8 cellular contexts compared by ENCODE assay signal in genomic region chr16:67014641-67015315, GRCh38. TPM values are rescaled to one million over a fixed set of nuclear protein-coding genes. Genes with fewer than 3 reads are reported as not detected.
DNase-seq lines count a peak whose midpoint lies in the region; ATAC-seq, FAIRE-seq and TF ChIP-seq lines count a peak whose summit lies in the region.

No MANE protein-coding gene starts in this region.

- FAIRE-seq in A549 (lab: Jason Lieb, UNC), result no peak

- 83% methylated on average over 6 of the region's 6 CpGs for WGBS in A549 (ENCODE audit: missing lambda C conversion rate)

- H3K27ac ChIP-seq in A549 (peak overlapping the region; percentile 70 to 89; a peak in 2 of 6 replicates), HUES48 (ENCODE audit: low read depth, low read length) (no peak overlapping the region)
- no peak overlapping the region for H3K27ac ChIP-seq in naive thymus-derived CD4-positive, alpha-beta T cell (ENCODE audit: low read depth, low read length)

- TF ChIP-seq POLR2A in A549 (IDR thresholded peaks at IDR 0.05; ENCODE audit: low read length), result no peak

- TF ChIP-seq EP300 in A549 (IDR thresholded peaks at IDR 0.05), result no peak

- BruUV-seq in MCF 10A (replicated peaks; lab: Mats Ljungman, UMichigan), result no TSS peak

- H3K9me3 ChIP-seq in A549, result no peaks in the 10 kb centered on the region
- H3K9me3 ChIP-seq in HUES48 (ENCODE audit: control insufficient read depth, insufficient read depth, low read length), result no peaks in the 10 kb centered on the region
- H3K9me3 ChIP-seq in naive thymus-derived CD4-positive, alpha-beta T cell (ENCODE audit: control insufficient read depth in 2 of 3, low read length in 3 of 3), result no peaks in the 10 kb centered on the region

- H3K4me3 ChIP-seq in A549 (peak overlapping the region; percentile 50; the same call in 2 of the 3 replicates), HUES48 (ENCODE audit: low read depth, low read length) (peak overlapping the region; percentile 61; the same call in 1 of the 2 replicates)
- peak overlapping the region; percentile 54 for H3K4me3 ChIP-seq in naive thymus-derived CD4-positive, alpha-beta T cell (ENCODE audit: low read length)

- CTCF ChIA-PET in A549 (lab: Yijun Ruan, JAX) (interaction anchor here (1.2 to 4.3 kb wide), 9 partner anchors 31 to 155 kb away, joined by 3 to 27 read pairs (median 8); partner anchors contain the start of genes CES3 and NOL3), MCF 10A (lab: Yijun Ruan, JAX) (interaction anchor here (0.7 to 0.8 kb wide), 2 partner anchors 34 to 86 kb away, joined by 3 read pairs; no protein-coding TSS in a partner anchor)
- CTCF ChIA-PET in naive thymus-derived CD4-positive, alpha-beta T cell (lab: Charles Lee), result interaction anchor here (0.6 to 1.2 kb wide), 3 partner anchors 140 to 1532 kb away, joined by 3 to 4 read pairs (median 4); no protein-coding TSS in a partner anchor

- no peaks in the 10 kb centered on the region for H3K4me1 Mint-ChIP-seq in MCF 10A (ENCODE audit: insufficient read depth, unreplicated experiment)
- peaks cover 0 to 62% (median 6%) of the 10 kb centered on the region in 7 donors for H3K4me1 Mint-ChIP-seq in naive thymus-derived CD4-positive, alpha-beta T cell

- POLR2A ChIA-PET in A549 (lab: Yijun Ruan, JAX), result no interaction called here
- POLR2A ChIA-PET in MCF 10A (lab: Yijun Ruan, JAX), result no interaction called here
- POLR2A ChIA-PET in naive thymus-derived CD4-positive, alpha-beta T cell (lab: Charles Lee), result interaction anchor here (0.9 to 3.3 kb wide), 4 partner anchors 13 to 93 kb away, joined by 3 to 22 read pairs (median 4); partner anchors contain the start of gene CBFB

- ATAC-seq in A549, result no peak
- ATAC-seq in naive thymus-derived CD4-positive, alpha-beta T cell, result no peak
- ATAC-seq in GM18907 (IDR thresholded peaks at IDR 0.05; ENCODE audit: unreplicated experiment), result no peak

- H3K27ac Mint-ChIP-seq in MCF 10A (ENCODE audit: low read depth, unreplicated experiment), result no peak overlapping the region
- H3K27ac Mint-ChIP-seq in naive thymus-derived CD4-positive, alpha-beta T cell, result peak overlapping the region in 3 of 9 donors; percentile 41 to 95 (median 67)

- peak overlapping the region; percentile 86 for H3K4me2 ChIP-seq in A549

- H3K9ac ChIP-seq in HUES48 (ENCODE audit: low read depth, low read length), result no peak overlapping the region

- H3K36me3 ChIP-seq in HUES48 (ENCODE audit: control insufficient read depth, insufficient read depth, low read length), result no peaks in the 10 kb centered on the region
- no peaks in the 10 kb centered on the region for H3K36me3 ChIP-seq in naive thymus-derived CD4-positive, alpha-beta T cell (ENCODE audit: control insufficient read depth in 2 of 3, insufficient read depth in 3 of 3, low read length in 3 of 3)

- H3K9me3 Mint-ChIP-seq in MCF 10A (ENCODE audit: unreplicated experiment), result no peaks in the 10 kb centered on the region
- H3K9me3 Mint-ChIP-seq in naive thymus-derived CD4-positive, alpha-beta T cell, result no peaks in the 10 kb centered on the region

- H3K27me3 ChIP-seq in HUES48 (ENCODE audit: control insufficient read depth, insufficient read depth, low read length), result peaks cover 33% of the 10 kb centered on the region
- H3K27me3 ChIP-seq in naive thymus-derived CD4-positive, alpha-beta T cell (ENCODE audit: control insufficient read depth in 2 of 2, insufficient read depth in 2 of 2, low read length in 2 of 2), result no peaks in the 10 kb centered on the region

- peak overlapping the region; percentile 35 for H3K4me3 Mint-ChIP-seq in MCF 10A (ENCODE audit: unreplicated experiment)
- H3K4me3 Mint-ChIP-seq in naive thymus-derived CD4-positive, alpha-beta T cell, result peak overlapping the region in 9 of 10 donors; percentile 76 to 95 (median 87)

- DNase-seq in A549 (ENCODE audit: low read depth in 1 of 2, low spot score in 1 of 2), result no peak
- no peak for DNase-seq in MCF 10A (ENCODE audit: unreplicated experiment)
- DNase-seq in naive thymus-derived CD4-positive, alpha-beta T cell, result no peak
- no peak for DNase-seq in COLO668 (lab: John Stamatoyannopoulos, UW; ENCODE audit: unreplicated experiment)
- no peak for DNase-seq in UCSD-AML1 (lab: John Stamatoyannopoulos, UW; ENCODE audit: unreplicated experiment)
- DNase-seq in NK-92 treated with Interleukin-12 subunit alpha and Interleukin-12 subunit beta, amount 100 ng/mL, for 24 hours (lab: John Stamatoyannopoulos, UW), result no peak

- H3K36me3 Mint-ChIP-seq in MCF 10A (ENCODE audit: insufficient read depth, unreplicated experiment), result no peaks in the 10 kb centered on the region
- peaks cover 0 to 12% (median 0%) of the 10 kb centered on the region in 5 donors for H3K36me3 Mint-ChIP-seq in naive thymus-derived CD4-positive, alpha-beta T cell

- intact Hi-C loops in MCF 10A (cut with micrococcal nuclease), result loop anchor here (1.0 to 10.0 kb wide), 2 partner anchors 37 to 60 kb away; no protein-coding TSS in a partner anchor
- intact Hi-C loops in naive thymus-derived CD4-positive, alpha-beta T cell (cut with micrococcal nuclease), result loop anchor here (1.0 to 10.0 kb wide), 6 partner anchors 14 to 120 kb away; no protein-coding TSS in a partner anchor

- no peaks in the 10 kb centered on the region for H3K4me1 ChIP-seq in A549
- H3K4me1 ChIP-seq in HUES48 (ENCODE audit: control insufficient read depth, insufficient read depth, low read length), result no peaks in the 10 kb centered on the region
- peaks cover 4 to 11% of the 10 kb centered on the region in 2 donors for H3K4me1 ChIP-seq in naive thymus-derived CD4-positive, alpha-beta T cell (ENCODE audit: control insufficient read depth in 2 of 2, insufficient read depth in 2 of 2, low read length in 2 of 2)

- no peak for TF ChIP-seq RAD21 in A549 (conservative IDR thresholded peaks at IDR 0.05 in 1 of 2, IDR thresholded peaks at IDR 0.05 in 1 of 2)

- H3K27me3 Mint-ChIP-seq in MCF 10A (ENCODE audit: insufficient read depth, unreplicated experiment), result no peaks in the 10 kb centered on the region
- H3K27me3 Mint-ChIP-seq in naive thymus-derived CD4-positive, alpha-beta T cell, result no peaks in the 10 kb centered on the region

- TF ChIP-seq CTCF in A549 (IDR thresholded peaks at IDR 0.05) (no peak), MCF 10A (IDR thresholded peaks at IDR 0.05; ENCODE audit: unreplicated experiment) (no peak)

TF ChIP-seq in A549, 52 proteins besides CTCF, POLR2A, EP300 and RAD21 (continues in another document):
- TF ChIP-seq HOXA7 (CRISPR knock-in tag; IDR thresholded peaks at IDR 0.05) (no peak), MYC (IDR thresholded peaks at IDR 0.05; ENCODE audit: borderline replicate concordance, low read length) (no peak), POLR2AphosphoS2 (conservative IDR thresholded peaks at IDR 0.05; ENCODE audit: low read length) (no peak), BCL3 (IDR thresholded peaks at IDR 0.05) (no peak), ESRRA (IDR thresholded peaks at IDR 0.05; ENCODE audit: borderline replicate concordance, low read length) (no peak), RARB (CRISPR knock-in tag; IDR thresholded peaks at IDR 0.05) (no peak), CHD4 (IDR thresholded peaks at IDR 0.05; ENCODE audit: borderline replicate concordance) (no peak), PBX3 (IDR thresholded peaks at IDR 0.05) (no peak)

RNA-seq across cellular contexts. Expression of gene CBFB, which starts 14.2 kb away (rescaled TPM):
- polyA plus RNA-seq in A549 (2011; rRNA removed), result 35.9 and 61.3 TPM in 2 replicates
- 19.1 and 22.6 TPM in 2 replicates for polyA plus RNA-seq in A549 (2012; cell fraction: cytosol; rRNA removed)
- polyA plus RNA-seq in A549 (2012; cell fraction: nucleus; rRNA removed), result 9.7 and 17.8 TPM in 2 replicates
- polyA plus RNA-seq in A549 (2017; fragmentation: RNase III; extraction: RNeasy Plus Mini Kit Qiagen cat#74134 plus additional on column Dnase treatment), result 26.0 to 29.3 TPM (median 27.7 TPM) in 3 replicates
- 24.8 and 32.0 TPM in 2 replicates for polyA minus RNA-seq in A549 (2011; rRNA and poly(A)+ RNA removed)
- 87.1 and 105 TPM in 2 replicates for total RNA-seq in MCF 10A (2022)
- total RNA-seq in naive thymus-derived CD4-positive, alpha-beta T cell, result 100 to 1,000 TPM in 1 of 5 experiments, 10 to 100 TPM in 4; 75.4 to 223 (median 94.4) TPM
- polyA plus RNA-seq in naive thymus-derived CD4-positive, alpha-beta T cell, result 10 to 100 TPM; 53.2 to 56.3 TPM

RNA-seq across cellular contexts. Expression of gene CES4A, which starts 26.4 kb away (rescaled TPM):
- polyA plus RNA-seq in A549 (2011; rRNA removed) (3.5 and 4.4 TPM in 2 replicates), A549 (2017; fragmentation: RNase III; extraction: RNeasy Plus Mini Kit Qiagen cat#74134 plus additional on column Dnase treatment) (2.5 to 3.5 TPM (median 2.8 TPM) in 3 replicates)
- polyA plus RNA-seq in A549 (2012; cell fraction: cytosol; rRNA removed), result 2.0 and 2.9 TPM in 2 replicates
- 14.4 and 20.2 TPM in 2 replicates for polyA plus RNA-seq in A549 (2012; cell fraction: nucleus; rRNA removed)
- polyA minus RNA-seq in A549 (2011; rRNA and poly(A)+ RNA removed), result 3.6 TPM in 2 replicates
- total RNA-seq in MCF 10A (2022), result 5.1 and 6.6 TPM in 2 replicates
- total RNA-seq in naive thymus-derived CD4-positive, alpha-beta T cell, result 10 to 100 TPM; 17.2 to 53.8 (median 20.8) TPM
- polyA plus RNA-seq in naive thymus-derived CD4-positive, alpha-beta T cell, result 1 to 10 TPM; 5.1 to 7.6 TPM

RNA-seq across cellular contexts. Expression of gene CES3, which starts 53.7 kb away (rescaled TPM):
- polyA plus RNA-seq in A549 (2011; rRNA removed) (3.8 and 4.1 TPM in 2 replicates), A549 (2017; fragmentation: RNase III; extraction: RNeasy Plus Mini Kit Qiagen cat#74134 plus additional on column Dnase treatment) (2.1 to 2.7 TPM (median 2.3 TPM) in 3 replicates)
- 2.5 and 2.6 TPM in 2 replicates for polyA plus RNA-seq in A549 (2012; cell fraction: cytosol; rRNA removed)
- 21.4 TPM in 2 replicates for polyA plus RNA-seq in A549 (2012; cell fraction: nucleus; rRNA removed)
- polyA minus RNA-seq in A549 (2011; rRNA and poly(A)+ RNA removed), result 7.5 and 9.2 TPM in 2 replicates
- 0.52 and 0.65 TPM in 2 replicates for total RNA-seq in MCF 10A (2022)
- 10 to 100 TPM in 1 of 5 experiments, under 1 TPM in 3, not detected in 1; 0.32 to 11.5 (median 0.77) TPM for total RNA-seq in naive thymus-derived CD4-positive, alpha-beta T cell
- polyA plus RNA-seq in naive thymus-derived CD4-positive, alpha-beta T cell, result not detected

Comparison
In these comparisons a context has a peak if more than half of its experiments do, and no peak if none do; other contexts are left out.
1. H3K27ac ChIP-seq: peak in A549 (2 of 2); none in HUES48 (single experiment) and naive thymus-derived CD4-positive, alpha-beta T cell (single experiment).
2. Peak in every context shown above with its lines, with median percentiles within 50 percentile points of each other: H3K4me3 ChIP-seq.